Comparison of ENCODE assay signal across 14 cellular contexts in genomic region chr4:124212835-124213640, GRCh38.
DNase-seq lines count a peak whose midpoint lies in the region; ATAC-seq and TF ChIP-seq lines count a peak whose summit lies in the region.
"Had no signal": no experiment of that assay in that cellular context is flagged by ENCODE, and none has a peak within 500 bp of the region (broad histone marks: within the 10 kb centered on the region; RNA-seq: fewer than 3 reads in every experiment).

No MANE protein-coding gene starts in this region.

- H3K4me1 ChIP-seq in skeletal muscle tissue (ENCODE audit: control insufficient read depth in 3 of 3, insufficient read depth in 3 of 3, low read length in 3 of 3) = peaks cover 0 to 6% (median 2%) of the 10 kb centered on the region in 3 donors

- H3K9me3 ChIP-seq in skeletal muscle tissue (ENCODE audit: control insufficient read depth in 3 of 3, low read length in 3 of 3) = no peaks in the 10 kb centered on the region

- no peak overlapping the region for H3K4me3 Mint-ChIP-seq in activated CD4-positive, alpha-beta T cell treated with anti-CD3 and anti-CD28 coated beads, Interleukin-2, amount 10 ng/mL, durations not matched to agents 24 days and 14 days
- H3K4me3 Mint-ChIP-seq: activated CD4-positive, alpha-beta T cell treated with anti-CD3 and anti-CD28 coated beads, Interleukin-2, amount 10 ng/mL, durations not matched to agents 7 days and 5 days; brain; naive B cell; T-helper 17 cell had no signal

- ATAC-seq in left cardiac atrium (peak in 1 of 2 donors; percentile 29), GM18873 (IDR thresholded peaks at IDR 0.05; ENCODE audit: low FRiP score, unreplicated experiment) (no peak)
- ATAC-seq: T-helper 17 cell had no signal

- H3K27ac Mint-ChIP-seq in activated CD4-positive, alpha-beta T cell treated with anti-CD3 and anti-CD28 coated beads, Interleukin-2, amount 10 ng/mL, durations not matched to agents 24 days and 14 days = no peak overlapping the region
- H3K27ac Mint-ChIP-seq: activated CD4-positive, alpha-beta T cell treated with anti-CD3 and anti-CD28 coated beads, Interleukin-2, amount 10 ng/mL, durations not matched to agents 7 days and 5 days; naive B cell; T-helper 17 cell had no signal

- intact Hi-C loops in left cardiac atrium (cut with DNase I) = no loop called here
- intact Hi-C loops in activated CD4-positive, alpha-beta T cell treated with anti-CD3 and anti-CD28 coated beads, Interleukin-2, amount 10 ng/mL, durations not matched to agents 24 days and 14 days (cut with micrococcal nuclease) = no loop called here

- no peak overlapping the region for H3K9ac ChIP-seq in skeletal muscle tissue (ENCODE audit: low read depth in 1 of 3, low read length in 3 of 3)

- no peaks in the 10 kb centered on the region for H3K36me3 Mint-ChIP-seq in activated CD4-positive, alpha-beta T cell treated with anti-CD3 and anti-CD28 coated beads, Interleukin-2, amount 10 ng/mL, durations not matched to agents 24 days and 14 days (ENCODE audit: low read depth)
- H3K36me3 Mint-ChIP-seq: brain, naive B cell had no signal

- H3K4me1 Mint-ChIP-seq in activated CD4-positive, alpha-beta T cell treated with anti-CD3 and anti-CD28 coated beads, Interleukin-2, amount 10 ng/mL, durations not matched to agents 24 days and 14 days = no peaks in the 10 kb centered on the region
- H3K4me1 Mint-ChIP-seq: activated CD4-positive, alpha-beta T cell treated with anti-CD3 and anti-CD28 coated beads, Interleukin-2, amount 10 ng/mL, durations not matched to agents 7 days and 5 days; naive B cell; T-helper 17 cell had no signal

- no peaks in the 10 kb centered on the region for H3K27me3 ChIP-seq in brain microvascular endothelial cell (replicated peaks)
- H3K27me3 ChIP-seq in skeletal muscle tissue (ENCODE audit: control insufficient read depth in 3 of 3, insufficient read depth in 3 of 3, low read length in 3 of 3) = no peaks in the 10 kb centered on the region

- DNase-seq in NCI-H1105 (lab: John Stamatoyannopoulos, UW) = peak; percentile 7
- peak; percentile 23 for DNase-seq in brain microvascular endothelial cell
- DNase-seq in left cardiac atrium = peak; percentile 15
- no peak for DNase-seq in NCI-H345 treated with DMSO at 0.1 percent for 48 hours (lab: John Stamatoyannopoulos, UW; ENCODE audit: unreplicated experiment)
- DNase-seq in activated CD4-positive, alpha-beta T cell treated with anti-CD3 and anti-CD28 coated beads, Interleukin-2, amount 10 ng/mL, durations not matched to agents 24 days and 14 days = no peak
- DNase-seq: activated CD4-positive, alpha-beta T cell treated with anti-CD3 and anti-CD28 coated beads, Interleukin-2, amount 10 ng/mL, durations not matched to agents 7 days and 5 days; naive B cell; NCI-H1417; NCI-H524; stimulated activated naive CD4-positive, alpha-beta T cell; T-helper 17 cell had no signal

- TF ChIP-seq CTCF in brain microvascular endothelial cell (IDR thresholded peaks at IDR 0.05; ENCODE audit: low read depth, low read length, missing control alignments) = no peak

- no peaks in the 10 kb centered on the region for H3K9me3 Mint-ChIP-seq in activated CD4-positive, alpha-beta T cell treated with anti-CD3 and anti-CD28 coated beads, Interleukin-2, amount 10 ng/mL, durations not matched to agents 24 days and 14 days
- H3K9me3 Mint-ChIP-seq: activated CD4-positive, alpha-beta T cell treated with anti-CD3 and anti-CD28 coated beads, Interleukin-2, amount 10 ng/mL, durations not matched to agents 7 days and 5 days had no signal

- in situ Hi-C loops in brain microvascular endothelial cell (cut with HindIII; ENCODE audit: low pct_ligation_motif_present, low sequenced_read_pairs) = no loop called here

- H3K36me3 ChIP-seq in brain microvascular endothelial cell (replicated peaks) (no peaks in the 10 kb centered on the region), skeletal muscle tissue (ENCODE audit: control insufficient read depth in 3 of 3, insufficient read depth in 3 of 3, low read length in 3 of 3) (no peaks in the 10 kb centered on the region)

- H3K27ac ChIP-seq in brain microvascular endothelial cell (no peak overlapping the region), skeletal muscle tissue (ENCODE audit: low read depth, low read length) (peak overlapping the region; percentile 54)

- no peak overlapping the region for H3K4me3 ChIP-seq in brain microvascular endothelial cell (ENCODE audit: low read depth, low read length)
- H3K4me3 ChIP-seq in skeletal muscle tissue (ENCODE audit: low read length in 3 of 3) = no peak overlapping the region

- no peaks in the 10 kb centered on the region for H3K27me3 Mint-ChIP-seq in activated CD4-positive, alpha-beta T cell treated with anti-CD3 and anti-CD28 coated beads, Interleukin-2, amount 10 ng/mL, durations not matched to agents 24 days and 14 days
- H3K27me3 Mint-ChIP-seq: activated CD4-positive, alpha-beta T cell treated with anti-CD3 and anti-CD28 coated beads, Interleukin-2, amount 10 ng/mL, durations not matched to agents 7 days and 5 days; brain; T-helper 17 cell had no signal

Comparison
In these comparisons a context has a peak if more than half of its experiments do, and no peak if none do; other contexts are left out.
1. DNase-seq: peak in NCI-H1105 (single experiment), brain microvascular endothelial cell (single experiment) and left cardiac atrium (single experiment); none in NCI-H345 treated with DMSO at 0.1 percent for 48 hours (single experiment) and activated CD4-positive, alpha-beta T cell treated with anti-CD3 and anti-CD28 coated beads, Interleukin-2, amount 10 ng/mL, durations not matched to agents 24 days and 14 days (single experiment).